In the genomic region with DNA sequence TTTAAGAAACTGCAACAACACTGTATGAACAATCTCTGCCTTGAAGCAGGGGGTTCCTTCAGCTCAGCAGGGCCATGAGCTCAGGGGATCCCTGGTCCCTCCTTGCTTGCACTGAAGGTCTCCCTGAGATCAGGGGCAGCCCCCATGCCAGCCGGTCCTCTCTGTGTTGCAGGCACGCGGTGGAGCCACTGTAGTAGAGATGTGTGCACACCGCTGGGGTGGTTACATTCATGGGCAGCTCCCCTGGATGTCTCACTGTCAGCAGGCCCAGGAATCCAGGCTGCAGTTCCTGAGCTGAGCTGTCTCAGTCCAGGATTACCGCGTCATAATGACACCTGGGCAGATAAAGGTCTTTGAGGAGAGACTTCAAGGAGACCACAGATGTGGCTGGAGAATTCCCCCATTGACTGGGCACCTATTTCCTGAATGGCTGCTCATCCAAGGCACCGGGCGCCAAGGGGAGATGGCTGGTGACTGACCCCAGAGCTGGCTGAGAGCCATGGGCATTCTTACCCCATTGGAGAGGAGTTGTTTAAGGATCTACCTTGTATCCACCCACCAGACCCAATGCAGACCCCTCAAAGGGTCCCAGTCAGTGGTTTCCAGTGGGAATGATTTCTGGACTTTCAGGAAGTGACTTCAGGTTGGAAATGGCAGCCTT, we compare ENCODE assay signal across 13 cellular contexts. TPM values are rescaled to one million over a fixed set of nuclear protein-coding genes. Genes with fewer than 3 reads are reported as not detected.
A peak's percentile ranks its signal among the peaks of the same experiment; 100 is the strongest.
DNase-seq lines count a peak whose midpoint lies in the region; ATAC-seq and TF ChIP-seq lines count a peak whose summit lies in the region.
"Had no signal": no experiment of that assay in that cellular context is flagged by ENCODE, and none has a peak within 500 bp of the region (broad histone marks: within the 10 kb centered on the region; RNA-seq: fewer than 3 reads in every experiment).

No MANE protein-coding gene starts in this region.

- H3K36me3 ChIP-seq in WERI-Rb-1: no peaks in the 10 kb centered on the region
- no peaks in the 10 kb centered on the region for H3K36me3 ChIP-seq in naive thymus-derived CD4-positive, alpha-beta T cell (ENCODE audit: control insufficient read depth in 2 of 3, insufficient read depth in 3 of 3, low read length in 3 of 3)
- H3K36me3 ChIP-seq in Caco-2 (ENCODE audit: control insufficient read depth, insufficient read depth, low read length): no peaks in the 10 kb centered on the region
- H3K36me3 ChIP-seq in GM23338 (ENCODE audit: insufficient read depth): no peaks in the 10 kb centered on the region
- H3K36me3 ChIP-seq: SJSA1 had no signal

- no peak for TF ChIP-seq CTCF in WERI-Rb-1 (IDR thresholded peaks at IDR 0.05; ENCODE audit: low read depth, low read length)
- no peak for TF ChIP-seq CTCF in Caco-2 (IDR thresholded peaks at IDR 0.05; ENCODE audit: insufficient read depth in 1 of 2, low read depth in 1 of 2, low read length in 1 of 2, severe bottlenecking in 1 of 2, unreplicated experiment in 1 of 2)
- no peak for TF ChIP-seq CTCF in GM23338 (conservative IDR thresholded peaks at IDR 0.05; ENCODE audit: low read depth in 2 of 2)

- H3K27ac Mint-ChIP-seq in activated naive CD4-positive, alpha-beta T cell treated with anti-CD3 and anti-CD28 coated beads, Interleukin-2, amount 50 U/mL, for 72 hours: peak overlapping the region in 1 of 2 donors; percentile 61
- H3K27ac Mint-ChIP-seq in activated naive CD4-positive, alpha-beta T cell treated with anti-CD3 and anti-CD28 coated beads, Interleukin-2, amount 10 ng/mL, durations not matched to agents 7 days and 5 days: no peak overlapping the region
- peak overlapping the region in 7 of 9 donors; percentile 43 to 71 (median 65) for H3K27ac Mint-ChIP-seq in naive thymus-derived CD4-positive, alpha-beta T cell
- H3K27ac Mint-ChIP-seq in Caco-2 (ENCODE audit: unreplicated experiment) (no peak overlapping the region), GM23338 (no peak overlapping the region)

- no peak overlapping the region for H3K4me3 Mint-ChIP-seq in activated naive CD4-positive, alpha-beta T cell treated with anti-CD3 and anti-CD28 coated beads, Interleukin-2, amount 10 ng/mL, durations not matched to agents 7 days and 5 days
- H3K4me3 Mint-ChIP-seq in naive thymus-derived CD4-positive, alpha-beta T cell: peak overlapping the region in 7 of 10 donors; percentile 7 to 66 (median 32)
- H3K4me3 Mint-ChIP-seq in Caco-2 (ENCODE audit: unreplicated experiment): no peak overlapping the region
- no peak overlapping the region for H3K4me3 Mint-ChIP-seq in GM23338
- H3K4me3 Mint-ChIP-seq: CD4-positive, alpha-beta memory T cell had no signal

- no peak overlapping the region for H3K4me3 ChIP-seq in WERI-Rb-1 (ENCODE audit: low read depth, low read length)
- no peak overlapping the region for H3K4me3 ChIP-seq in naive thymus-derived CD4-positive, alpha-beta T cell (ENCODE audit: low read length)
- H3K4me3 ChIP-seq in Caco-2 (ENCODE audit: low read depth, low read length): no peak overlapping the region
- no peak overlapping the region for H3K4me3 ChIP-seq in GM23338
- H3K4me3 ChIP-seq: K562, SJSA1 had no signal

- peaks cover 0 to 11% of the 10 kb centered on the region in 2 donors for H3K9me3 Mint-ChIP-seq in activated naive CD4-positive, alpha-beta T cell treated with anti-CD3 and anti-CD28 coated beads, Interleukin-2, amount 50 U/mL, for 72 hours
- peaks cover 15% of the 10 kb centered on the region for H3K9me3 Mint-ChIP-seq in activated naive CD4-positive, alpha-beta T cell treated with anti-CD3 and anti-CD28 coated beads, Interleukin-2, amount 10 ng/mL, durations not matched to agents 7 days and 5 days
- peaks cover 0 to 10% (median 0%) of the 10 kb centered on the region in 11 donors for H3K9me3 Mint-ChIP-seq in naive thymus-derived CD4-positive, alpha-beta T cell
- H3K9me3 Mint-ChIP-seq in Caco-2 (ENCODE audit: unreplicated experiment) (no peaks in the 10 kb centered on the region), GM23338 (peaks cover 7% of the 10 kb centered on the region; the same call in 1 of the 3 replicates)

- CTCF ChIA-PET in activated naive CD4-positive, alpha-beta T cell treated with anti-CD3 and anti-CD28 coated beads, Interleukin-2, amount 10 ng/mL, durations not matched to agents 7 days and 5 days (lab: Charles Lee): interaction anchor here (0.8 to 1.4 kb wide), 5 partner anchors 25 to 101 kb away, joined by 3 to 4 read pairs (median 3); no protein-coding TSS in a partner anchor
- CTCF ChIA-PET in naive thymus-derived CD4-positive, alpha-beta T cell (lab: Charles Lee): interaction anchor here (0.5 to 1.0 kb wide), 3 partner anchors 50 to 127 kb away, joined by 3 read pairs; no protein-coding TSS in a partner anchor
- CTCF ChIA-PET in Caco-2 (lab: Charles Lee): interaction anchor here (0.6 kb wide), 1 partner anchor 13 kb away, joined by 3 read pairs; no protein-coding TSS in a partner anchor

- H3K4me1 ChIP-seq in naive thymus-derived CD4-positive, alpha-beta T cell (ENCODE audit: control insufficient read depth in 2 of 2, insufficient read depth in 2 of 2, low read length in 2 of 2): peaks cover 0 to 19% of the 10 kb centered on the region in 2 donors
- H3K4me1 ChIP-seq in Caco-2 (no peaks in the 10 kb centered on the region), GM23338 (ENCODE audit: insufficient read depth) (peaks cover 6% of the 10 kb centered on the region; the same call in 1 of the 2 replicates)
- H3K4me1 ChIP-seq: SJSA1 had no signal

- peak; percentile 40 to 97 for ATAC-seq in activated naive CD4-positive, alpha-beta T cell treated with anti-CD3 and anti-CD28 coated beads, Interleukin-2, amount 50 U/mL, for 72 hours
- ATAC-seq in naive thymus-derived CD4-positive, alpha-beta T cell: no peak
- no peak for ATAC-seq in HG02623 (IDR thresholded peaks at IDR 0.05; ENCODE audit: unreplicated experiment)
- ATAC-seq in GM23338: no peak
- ATAC-seq: K562, PC-3 had no signal

- H3K9me2 ChIP-seq in GM23338 (ENCODE audit: insufficient read depth): no peaks in the 10 kb centered on the region; the same call in 1 of the 2 replicates

- no TSS peak for BruUV-seq in Caco-2 (replicated peaks; lab: Mats Ljungman, UMichigan)

- no peak for DNase-seq in activated naive CD4-positive, alpha-beta T cell treated with anti-CD3 and anti-CD28 coated beads, Interleukin-2, amount 50 U/mL, for 72 hours (ENCODE audit: low spot score in 2 of 2)
- DNase-seq in activated naive CD4-positive, alpha-beta T cell treated with anti-CD3 and anti-CD28 coated beads, Interleukin-2, amount 10 ng/mL, durations not matched to agents 7 days and 5 days: no peak
- DNase-seq in WERI-Rb-1: peak; percentile 71
- no peak for DNase-seq in naive thymus-derived CD4-positive, alpha-beta T cell
- no peak for DNase-seq in Caco-2
- no peak for DNase-seq in GM23338 (ENCODE audit: low spot score)
- DNase-seq: CD4-positive, alpha-beta memory T cell; DMS79; NCI-H187 treated with DMSO at 0.1 percent for 48 hours; PC-3 had no signal

- H2AFZ ChIP-seq in GM23338: no peak overlapping the region

- H4K20me1 ChIP-seq in GM23338 (replicated peaks; ENCODE audit: insufficient read depth): no peaks in the 10 kb centered on the region

- H3K36me3 Mint-ChIP-seq in activated naive CD4-positive, alpha-beta T cell treated with anti-CD3 and anti-CD28 coated beads, Interleukin-2, amount 50 U/mL, for 72 hours: peaks cover 3 to 5% of the 10 kb centered on the region in 2 donors
- peaks cover 17% of the 10 kb centered on the region for H3K36me3 Mint-ChIP-seq in activated naive CD4-positive, alpha-beta T cell treated with anti-CD3 and anti-CD28 coated beads, Interleukin-2, amount 10 ng/mL, durations not matched to agents 7 days and 5 days
- peaks cover 0 to 27% (median 0%) of the 10 kb centered on the region in 5 donors for H3K36me3 Mint-ChIP-seq in naive thymus-derived CD4-positive, alpha-beta T cell
- H3K36me3 Mint-ChIP-seq in Caco-2 (ENCODE audit: insufficient read depth, unreplicated experiment) (no peaks in the 10 kb centered on the region), GM23338 (ENCODE audit: low read depth) (no peaks in the 10 kb centered on the region)
- H3K36me3 Mint-ChIP-seq: CD4-positive, alpha-beta memory T cell had no signal

- intact Hi-C loops in naive thymus-derived CD4-positive, alpha-beta T cell (cut with micrococcal nuclease): no loop called here
- intact Hi-C loops in Caco-2 (cut with micrococcal nuclease; ENCODE audit: unreplicated experiment): no loop called here

- no peak overlapping the region for H3K4me2 ChIP-seq in GM23338

- POLR2A ChIA-PET in naive thymus-derived CD4-positive, alpha-beta T cell (lab: Charles Lee): interaction anchor here (0.7 to 3.0 kb wide), 8 partner anchors 9 to 60 kb away, joined by 3 to 18 read pairs (median 3); partner anchors contain the start of gene KLF13
- POLR2A ChIA-PET in Caco-2 (lab: Charles Lee): interaction anchor here (0.5 kb wide), 1 partner anchor 10 kb away, joined by 7 read pairs; the partner anchor contains the start of gene KLF13

- H3K4me1 Mint-ChIP-seq in activated naive CD4-positive, alpha-beta T cell treated with anti-CD3 and anti-CD28 coated beads, Interleukin-2, amount 10 ng/mL, durations not matched to agents 7 days and 5 days: peaks cover 47% of the 10 kb centered on the region
- H3K4me1 Mint-ChIP-seq in naive thymus-derived CD4-positive, alpha-beta T cell: peaks cover 23 to 40% (median 37%) of the 10 kb centered on the region in 7 donors
- H3K4me1 Mint-ChIP-seq in Caco-2 (ENCODE audit: low read depth, unreplicated experiment) (peaks cover 7% of the 10 kb centered on the region), GM23338 (peaks cover 10% of the 10 kb centered on the region; the same call in 2 of the 3 replicates)

- H3K27me3 Mint-ChIP-seq in activated naive CD4-positive, alpha-beta T cell treated with anti-CD3 and anti-CD28 coated beads, Interleukin-2, amount 10 ng/mL, durations not matched to agents 7 days and 5 days: peaks cover 19% of the 10 kb centered on the region
- H3K27me3 Mint-ChIP-seq in naive thymus-derived CD4-positive, alpha-beta T cell: no peaks in the 10 kb centered on the region
- H3K27me3 Mint-ChIP-seq in Caco-2 (ENCODE audit: insufficient read depth, unreplicated experiment) (no peaks in the 10 kb centered on the region), GM23338 (ENCODE audit: insufficient read depth, low read depth, poor library complexity) (peaks cover 7% of the 10 kb centered on the region)
- H3K27me3 Mint-ChIP-seq: CD4-positive, alpha-beta memory T cell had no signal

- peak overlapping the region; percentile 21 for H3K27ac ChIP-seq in WERI-Rb-1
- H3K27ac ChIP-seq in naive thymus-derived CD4-positive, alpha-beta T cell (ENCODE audit: low read depth, low read length): no peak overlapping the region
- no peak overlapping the region for H3K27ac ChIP-seq in GM23338 (ENCODE audit: low read depth)
- H3K27ac ChIP-seq: SJSA1 had no signal

- H3K9me3 ChIP-seq in WERI-Rb-1 (ENCODE audit: severe bottlenecking): peaks cover 12% of the 10 kb centered on the region
- peaks cover 0 to 10% (median 0%) of the 10 kb centered on the region in 3 experiments for H3K9me3 ChIP-seq in naive thymus-derived CD4-positive, alpha-beta T cell (ENCODE audit: control insufficient read depth in 2 of 3, low read length in 3 of 3)
- peaks cover 13% of the 10 kb centered on the region for H3K9me3 ChIP-seq in Caco-2
- H3K9me3 ChIP-seq: SJSA1 had no signal

- H3K27me3 ChIP-seq in WERI-Rb-1 (ENCODE audit: insufficient read depth, low read depth, severe bottlenecking) (no peaks in the 10 kb centered on the region), Caco-2 (replicated peaks; ENCODE audit: control insufficient read depth, insufficient read depth, low read length) (no peaks in the 10 kb centered on the region), GM23338 (ENCODE audit: insufficient read depth) (no peaks in the 10 kb centered on the region)
- H3K27me3 ChIP-seq in naive thymus-derived CD4-positive, alpha-beta T cell (ENCODE audit: control insufficient read depth in 2 of 2, insufficient read depth in 2 of 2, low read length in 2 of 2): no peaks in the 10 kb centered on the region
- H3K27me3 ChIP-seq: SJSA1 had no signal

- H3K79me2 ChIP-seq in GM23338 (replicated peaks; ENCODE audit: insufficient read depth): no peaks in the 10 kb centered on the region

- H3F3A ChIP-seq in GM23338 (replicated peaks; ENCODE audit: low read depth): no peaks in the 10 kb centered on the region

RNA-seq across cellular contexts. Expression of gene KLF13, which starts 10.4 kb away (rescaled TPM):
- total RNA-seq in activated naive CD4-positive, alpha-beta T cell treated with anti-CD3 and anti-CD28 coated beads, Interleukin-2, amount 50 U/mL, for 72 hours: 100 to 1,000 TPM; 124 to 161 TPM
- total RNA-seq in naive thymus-derived CD4-positive, alpha-beta T cell: 100 to 1,000 TPM; 175 to 256 (median 199) TPM
- 10 to 100 TPM; 42.4 to 53.7 TPM for polyA plus RNA-seq in naive thymus-derived CD4-positive, alpha-beta T cell
- 16.6 and 18.8 TPM in 2 replicates for total RNA-seq in Caco-2 (2022)
- total RNA-seq in GM23338 (2014; rRNA removed; shearing (Covaris generic)): 21.5 and 23.5 TPM in 2 replicates
- 28.6 and 35.7 TPM in 2 replicates for polyA plus RNA-seq in GM23338 (2016; fragmentation: Nextera tagmentation; extraction: Ambion mirVana)

Comparison
In these comparisons a context has a peak if more than half of its experiments do, and no peak if none do; other contexts are left out.
1. ATAC-seq: peak in activated naive CD4-positive, alpha-beta T cell treated with anti-CD3 and anti-CD28 coated beads, Interleukin-2, amount 50 U/mL, for 72 hours (2 of 2); none in naive thymus-derived CD4-positive, alpha-beta T cell (single experiment), HG02623 (single experiment) and GM23338 (single experiment).
2. H3K27ac Mint-ChIP-seq: peak in naive thymus-derived CD4-positive, alpha-beta T cell (7 of 9); none in activated naive CD4-positive, alpha-beta T cell treated with anti-CD3 and anti-CD28 coated beads, Interleukin-2, amount 10 ng/mL, durations not matched to agents 7 days and 5 days (single experiment), Caco-2 (single experiment) and GM23338 (single experiment).
3. H3K4me3 Mint-ChIP-seq: peak in naive thymus-derived CD4-positive, alpha-beta T cell (7 of 10); none in activated naive CD4-positive, alpha-beta T cell treated with anti-CD3 and anti-CD28 coated beads, Interleukin-2, amount 10 ng/mL, durations not matched to agents 7 days and 5 days (single experiment), Caco-2 (single experiment) and GM23338 (single experiment).